Comparison of ENCODE assay signal across 8 cellular contexts in genomic region chr19:991174-991931, GRCh38. TPM values are rescaled to one million over a fixed set of nuclear protein-coding genes. Genes with fewer than 3 reads are reported as not detected.
DNase-seq lines count a peak whose midpoint lies in the region; TF ChIP-seq lines count a peak whose summit lies in the region.

No MANE protein-coding gene starts in this region.

- whole genome bisulfite sequencing in GM23248 (ENCODE audit: low coverage in 1 of 2, low lambda C conversion rate in 2 of 2, missing lambda C conversion rate in 2 of 2), 2 experiments = 83 to 99% methylated on average over 13 to 43 of the region's 47 CpGs
- WGBS in lower leg skin, 2 donors = 77 to 92% methylated on average over 5 to 11 of the region's 47 CpGs

- no peaks in the 10 kb centered on the region; the same call in 1 of the 2 replicates for H3K36me3 ChIP-seq in GM23248 (ENCODE audit: low read depth)
- H3K36me3 ChIP-seq in MM.1S (replicated peaks; ENCODE audit: insufficient read depth, low read length) = 0 out of 2 replicates have a peak, but pooled peaks cover 5% of the 10 kb centered on the region

- no peaks in the 10 kb centered on the region for H3K4me1 ChIP-seq in GM23248 (ENCODE audit: insufficient read depth)
- peaks cover 5% of the 10 kb centered on the region for H3K4me1 ChIP-seq in MM.1S (ENCODE audit: low read length)

- DNase-seq in GM23248 = peak; percentile 75
- DNase-seq in activated CD4-positive, CD25-positive, alpha-beta regulatory T cell (lab: John Stamatoyannopoulos, UW) = peak; percentile 43 to 58 (median 52)
- peak; percentile 64 for DNase-seq in choroid plexus epithelial cell (ENCODE audit: low read depth)
- peak; percentile 34 to 50 for DNase-seq in stimulated activated CD4-positive, alpha-beta T cell treated with anti-CD3 and anti-CD28 coated beads, Interleukin-1b, Interleukin-23, amount 100 ng/mL, for 4 hours (ENCODE audit: low read depth in 2 of 2)
- DNase-seq in lower leg skin (ENCODE audit: low spot score in 2 of 2) = no peak
- DNase-seq in NCI-H2029 (lab: John Stamatoyannopoulos, UW) = no peak
- DNase-seq in MM.1S = no peak
- no peak for DNase-seq in NCI-H2196 (lab: John Stamatoyannopoulos, UW; ENCODE audit: unreplicated experiment)

- no peak overlapping the region for H3K27ac ChIP-seq in GM23248
- H3K27ac ChIP-seq in MM.1S (ENCODE audit: low read length) = no peak overlapping the region

- intact Hi-C loops in lower leg skin (cut with DNase I; ENCODE audit: low total_unique reads) = no loop called here

- H3K4me2 ChIP-seq in GM23248 (ENCODE audit: unreplicated experiment) (no peak overlapping the region), MM.1S (ENCODE audit: low read depth, low read length) (no peak overlapping the region)

- peaks cover 6% of the 10 kb centered on the region; the same call in 1 of the 2 replicates for H3F3A ChIP-seq in GM23248 (ENCODE audit: insufficient read depth)
- H3F3A ChIP-seq in MM.1S (ENCODE audit: insufficient read depth, low read length) = 0 out of 2 replicates have a peak, but pooled peaks cover 4% of the 10 kb centered on the region

- no peaks in the 10 kb centered on the region for H3K79me2 ChIP-seq in GM23248 (ENCODE audit: insufficient read depth)
- H3K79me2 ChIP-seq in MM.1S (ENCODE audit: low read length) = no peaks in the 10 kb centered on the region

- peaks cover 6% of the 10 kb centered on the region; the same call in 1 of the 2 replicates for H3K27me3 ChIP-seq in GM23248 (replicated peaks; ENCODE audit: insufficient read depth)
- no peaks in the 10 kb centered on the region for H3K27me3 ChIP-seq in MM.1S (replicated peaks; ENCODE audit: insufficient read depth, low read length)

- in situ Hi-C loops in GM23248 (cut with MboI) = no loop called here

- no peak for TF ChIP-seq POLR2A in lower leg skin (IDR thresholded peaks at IDR 0.05)

- H3K9me3 ChIP-seq in GM23248 (ENCODE audit: low read depth) (no peaks in the 10 kb centered on the region), MM.1S (replicated peaks; ENCODE audit: insufficient read depth, low read length) (no peaks in the 10 kb centered on the region)

- H3K4me3 ChIP-seq in GM23248 (no peak overlapping the region), choroid plexus epithelial cell (ENCODE audit: low read depth, low read length) (no peak overlapping the region), lower leg skin (ENCODE audit: low read depth, poor library complexity, severe bottlenecking) (no peak overlapping the region), MM.1S (ENCODE audit: low read length) (no peak overlapping the region)

- TF ChIP-seq CTCF in choroid plexus epithelial cell (conservative IDR thresholded peaks at IDR 0.05; ENCODE audit: low read depth, low read length) (no peak), lower leg skin (IDR thresholded peaks at IDR 0.05) (no peak), MM.1S (IDR thresholded peaks at IDR 0.05; ENCODE audit: low read length) (no peak)

- H4K20me1 ChIP-seq in GM23248 (ENCODE audit: insufficient read depth) (no peaks in the 10 kb centered on the region), MM.1S (ENCODE audit: insufficient read depth, low read length) (no peaks in the 10 kb centered on the region)

- no peak overlapping the region for H3K9ac ChIP-seq in GM23248
- H3K9ac ChIP-seq in MM.1S (ENCODE audit: low read length) = no peak overlapping the region

- H2AFZ ChIP-seq in GM23248 = no peak overlapping the region
- H2AFZ ChIP-seq in MM.1S (ENCODE audit: low read length) = no peak overlapping the region

- H3K9me2 ChIP-seq in GM23248 (ENCODE audit: insufficient read depth) (no peaks in the 10 kb centered on the region), MM.1S (replicated peaks; ENCODE audit: insufficient read depth, low read length) (no peaks in the 10 kb centered on the region)

RNA-seq across cellular contexts. Expression of gene WDR18, which starts 7.2 kb away (rescaled TPM):
- total RNA-seq in GM23248 (2014; rRNA removed; shearing (Covaris generic)) = 63.5 and 83.4 TPM in 2 replicates
- 143 and 157 TPM in 2 replicates for polyA plus RNA-seq in GM23248 (2016; fragmentation: Nextera tagmentation; extraction: Ambion mirVana)
- total RNA-seq in lower leg skin = 10 to 100 TPM; 29.0 to 66.9 (median 39.9) TPM

RNA-seq across cellular contexts. Expression of gene GRIN3B, which starts 8.9 kb away (rescaled TPM):
- 0.25 and 0.54 TPM in 2 replicates for total RNA-seq in GM23248 (2014; rRNA removed; shearing (Covaris generic))
- not detected in 2 replicates for polyA plus RNA-seq in GM23248 (2016; fragmentation: Nextera tagmentation; extraction: Ambion mirVana)
- total RNA-seq in lower leg skin = not detected

RNA-seq across cellular contexts. Expression of gene TMEM259, which starts 29.6 kb away (rescaled TPM):
- 132 and 169 TPM in 2 replicates for total RNA-seq in GM23248 (2014; rRNA removed; shearing (Covaris generic))
- polyA plus RNA-seq in GM23248 (2016; fragmentation: Nextera tagmentation; extraction: Ambion mirVana) = 76.7 and 79.7 TPM in 2 replicates
- total RNA-seq in lower leg skin = 100 to 1,000 TPM; 180 to 299 (median 226) TPM

RNA-seq across cellular contexts. Expression of gene RNU6-2, which starts 30.0 kb away (rescaled TPM):
- not detected in 2 replicates for total RNA-seq in GM23248 (2014; rRNA removed; shearing (Covaris generic))
- polyA plus RNA-seq in GM23248 (2016; fragmentation: Nextera tagmentation; extraction: Ambion mirVana) = not detected in 2 replicates
- not detected for total RNA-seq in lower leg skin

RNA-seq across cellular contexts. Expression of gene CNN2, which starts 35.1 kb away (rescaled TPM):
- 239 and 244 TPM in 2 replicates for total RNA-seq in GM23248 (2014; rRNA removed; shearing (Covaris generic))
- polyA plus RNA-seq in GM23248 (2016; fragmentation: Nextera tagmentation; extraction: Ambion mirVana) = 400 and 415 TPM in 2 replicates
- 10 to 100 TPM; 71.2 to 86.5 (median 79.7) TPM for total RNA-seq in lower leg skin

Comparison
In these comparisons a context has a peak if more than half of its experiments do, and no peak if none do; other contexts are left out.
1. DNase-seq: peak in GM23248 (single experiment), activated CD4-positive, CD25-positive, alpha-beta regulatory T cell (4 of 4), choroid plexus epithelial cell (single experiment) and stimulated activated CD4-positive, alpha-beta T cell treated with anti-CD3 and anti-CD28 coated beads, Interleukin-1b, Interleukin-23, amount 100 ng/mL, for 4 hours (2 of 2); none in lower leg skin (0 of 2), NCI-H2029 (single experiment), MM.1S (single experiment) and NCI-H2196 (single experiment).